33 cellular contexts compared by ENCODE assay signal in the genomic region with DNA sequence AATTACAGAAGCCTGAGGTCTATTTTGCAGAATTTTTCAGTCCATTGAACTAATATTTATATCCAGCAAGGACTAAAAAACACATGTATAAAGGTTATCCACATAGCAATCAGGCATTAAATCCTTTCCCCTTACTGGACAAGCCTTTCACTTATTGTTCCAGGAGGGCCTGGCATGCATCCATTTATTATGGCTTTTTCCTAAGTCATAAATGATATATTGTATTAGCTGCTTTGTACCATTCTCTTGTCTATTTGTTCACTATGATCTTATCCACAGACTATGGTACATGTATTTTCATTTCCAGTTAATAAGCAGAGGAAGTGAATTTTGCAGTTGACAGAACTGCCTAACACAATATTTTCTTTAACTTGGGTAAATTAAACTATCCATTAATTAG.
"Had no signal": no experiment of that assay in that cellular context is flagged by ENCODE, and none has a peak within 500 bp of the region (broad histone marks: within the 10 kb centered on the region; RNA-seq: fewer than 3 reads in every experiment).

No MANE protein-coding gene starts in this region.

- H3K36me3 ChIP-seq: SJCRH30 had no signal

- H3K4me3 ChIP-seq: SJCRH30 had no signal

- ATAC-seq: activated CD8-positive, alpha-beta memory T cell treated with anti-CD3 and anti-CD28 coated beads, Interleukin-2, amount 10 ng/mL, durations not matched to agents 7 days and 5 days; activated naive CD8-positive, alpha-beta T cell treated with anti-CD3 and anti-CD28 coated beads, Interleukin-2, amount 50 U/mL, for 24 hours; Panc1 had no signal

- H3K4me1 ChIP-seq: SJCRH30 had no signal

- H3K9me3 ChIP-seq: SJCRH30 had no signal

- H3K27me3 ChIP-seq: SJCRH30 had no signal

- H3K27ac ChIP-seq: SJCRH30, VCaP had no signal

- DNase-seq: activated B cell treated with CpG ODN at 0.5 μM for 24 hours; activated CD4-positive, alpha-beta memory T cell treated with anti-CD3 and anti-CD28 coated beads, Interleukin-2, amount 10 ng/mL, durations not matched to agents 7 days and 5 days; activated CD4-positive, alpha-beta T cell treated with anti-CD3 and anti-CD28 coated beads for 4 hours; activated CD4-positive, CD25-positive, alpha-beta regulatory T cell treated with anti-CD3 and anti-CD28 coated beads, Interleukin-2, amount 50 U/mL, for 72 hours; activated CD8-positive, alpha-beta memory T cell treated with anti-CD3 and anti-CD28 coated beads for 24 hours; activated CD8-positive, alpha-beta memory T cell treated with anti-CD3 and anti-CD28 coated beads, Interleukin-2, amount 10 ng/mL, durations not matched to agents 7 days and 5 days; activated CD8-positive, alpha-beta memory T cell treated with anti-CD3 and anti-CD28 coated beads, Interleukin-2, amount 50 U/mL, for 48 hours; activated effector memory CD4-positive, alpha-beta T cell treated with Interleukin-2 at 50 U/mL for 16 hours; activated naive CD4-positive, alpha-beta T cell treated with anti-CD3 and anti-CD28 coated beads, Interleukin-2, amount 10 ng/mL, durations not matched to agents 7 days and 5 days; activated naive CD8-positive, alpha-beta T cell treated with anti-CD3 and anti-CD28 coated beads, Interleukin-2, amount 50 U/mL, for 24 hours; activated T-cell treated with anti-CD3 and anti-CD28 coated beads, Interleukin-2, amount 50 U/mL, for 48 hours; anterior cingulate cortex; caudate nucleus; Karpas-422; KBM-7; NCI-H1105; NCI-H1436 treated with DMSO at 0.1 percent for 48 hours; NCI-H1694 treated with DMSO at 0.1 percent for 48 hours; NCI-H2029; NCI-H2107; NCI-H2171; NCI-H510A; NCI-H526; NCI-H774; SHP77; SJCRH30; SW 1271; T-helper 1 cell; T-helper 2 cell; T-helper 9 cell had no signal

- FAIRE-seq: bronchial epithelial cell had no signal
